In the genomic region with DNA sequence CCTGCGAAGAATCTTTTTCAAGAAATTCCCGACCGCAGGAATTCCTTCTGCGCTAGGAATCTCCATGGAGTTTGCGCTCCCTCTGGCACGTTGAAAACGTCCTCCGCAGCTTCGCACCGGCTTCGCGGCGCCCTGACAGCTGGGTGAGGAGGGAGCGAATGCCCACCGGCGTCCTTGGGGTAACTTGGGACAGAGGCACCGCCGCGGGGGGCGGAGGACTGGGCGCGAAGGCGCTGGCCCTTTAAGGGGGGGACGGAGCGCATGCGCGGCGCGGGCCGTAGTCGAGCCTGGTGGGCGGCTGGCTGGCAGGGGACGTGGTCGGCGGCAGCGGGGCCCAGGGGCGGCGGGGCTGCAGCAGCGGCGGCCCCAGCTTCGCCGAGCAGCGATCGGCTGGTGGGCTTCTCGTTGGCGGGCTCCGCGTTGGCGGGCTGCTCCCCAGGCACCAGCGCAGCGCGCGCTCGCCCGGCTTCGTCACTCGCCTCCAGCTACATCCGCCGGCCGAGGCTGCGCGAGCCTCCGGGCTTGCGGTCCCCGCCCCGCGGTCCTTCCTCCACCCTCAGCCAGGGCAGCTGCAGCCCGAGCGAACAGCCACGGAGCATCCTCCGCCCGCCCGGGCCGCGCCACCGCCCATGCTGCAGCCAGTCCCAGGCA, we compare ENCODE assay signal across 8 cellular contexts. TPM values are rescaled to one million over a fixed set of nuclear protein-coding genes. Genes with fewer than 3 reads are reported as not detected.
A peak's percentile ranks its signal among the peaks of the same experiment; 100 is the strongest.
DNase-seq lines count a peak whose midpoint lies in the region; ATAC-seq and TF ChIP-seq lines count a peak whose summit lies in the region.

A gene (plus strand): TSS at position 271 of the 651 bp plus-strand sequence. CDS start 1,354 bp downstream, outside the sequence.

- H3K27ac ChIP-seq in PC-3 (ENCODE audit: low read length) (no peak within 1 kb of the TSS), foreskin keratinocyte (no peak within 1 kb of the TSS), subcutaneous abdominal adipose tissue (ENCODE audit: low read depth, low read length) (no peak within 1 kb of the TSS)

- BruUV-seq in PC-3 (replicated peaks; lab: Mats Ljungman, UMichigan) = no TSS peak

- H3K27me3 Mint-ChIP-seq in natural killer cell treated with Interleukin-12 subunit alpha and Interleukin-12 subunit beta and Interleukin-15 and Interleukin-18, amount 100 ng/mL, for 72 hours = peaks cover 10 to 14% of the 10 kb centered on the region in 2 donors

- intact Hi-C loops in PC-3 (cut with micrococcal nuclease) = loop anchor here (5.0 kb wide), 1 partner anchor 51 kb away; a partner anchor contains a TSS

- CTCF ChIA-PET in BJ (lab: Yijun Ruan, JAX) = interaction anchor here (1.0 to 2.7 kb wide), 4 partner anchors 22 to 84 kb away, joined by 3 to 8 read pairs (median 4); no protein-coding TSS in a partner anchor
- CTCF ChIA-PET in PC-3 (lab: Charles Lee) = no interaction called here

- H3K9me3 ChIP-seq in PC-3 (ENCODE audit: low read length) (no peaks in the 10 kb centered on the region), subcutaneous abdominal adipose tissue (ENCODE audit: control insufficient read depth in 5 of 5, low read length in 5 of 5) (no peaks in the 10 kb centered on the region)

- H3K27me3 ChIP-seq in BJ (ENCODE audit: control insufficient read depth, insufficient read depth, low read length) (no peaks in the 10 kb centered on the region; the same call in 1 of the 2 replicates), PC-3 (ENCODE audit: low read length) (peaks cover 10% of the 10 kb centered on the region; the same call in 1 of the 2 replicates), foreskin keratinocyte (peaks cover 79% of the 10 kb centered on the region), subcutaneous abdominal adipose tissue (ENCODE audit: control insufficient read depth in 5 of 5, insufficient read depth in 4 of 5, low read length in 5 of 5) (no peaks in the 10 kb centered on the region)

- H3K4me3 ChIP-seq in BJ (ENCODE audit: low read depth, low read length) (peak within 1 kb of the TSS; percentile 60), PC-3 (ENCODE audit: low read length) (peak within 1 kb of the TSS; percentile 77), subcutaneous abdominal adipose tissue (ENCODE audit: low read depth in 1 of 5, low read length in 5 of 5) (peak within 1 kb of the TSS; percentile 80 to 87 (median 84))

- H3K79me2 ChIP-seq in PC-3 (ENCODE audit: low read length) = no peaks in the 10 kb centered on the region

- POLR2A ChIA-PET in BJ (lab: Charles Lee) (no interaction called here), PC-3 (lab: Charles Lee; ENCODE audit: unreplicated experiment) (no interaction called here)

- H3K4me1 ChIP-seq in PC-3 (ENCODE audit: insufficient read depth, low read length) (peaks cover 10% of the 10 kb centered on the region; the same call in 1 of the 2 replicates), foreskin keratinocyte (no peaks in the 10 kb centered on the region), subcutaneous abdominal adipose tissue (ENCODE audit: control insufficient read depth in 5 of 5, insufficient read depth in 5 of 5, low read length in 5 of 5) (peaks cover 9 to 43% (median 24%) of the 10 kb centered on the region in 5 donors)

- DNase-seq in BJ (ENCODE audit: low read depth) (no peak), GM19238 (ENCODE audit: insufficient read length, low spot score) (peak; percentile 88), PC-3 (peak; percentile 70), foreskin keratinocyte (peak; percentile 4 to 20)
- peak; percentile 66 for DNase-seq in activated naive CD4-positive, alpha-beta T cell treated with Interleukin-2 at 50 U/mL for 16 hours
- peak; percentile 79 for DNase-seq in natural killer cell treated with Interleukin-12 subunit alpha and Interleukin-12 subunit beta and Interleukin-15 and Interleukin-18, amount 100 ng/mL, for 72 hours (ENCODE audit: low spot score)

- H3K4me1 Mint-ChIP-seq in natural killer cell treated with Interleukin-12 subunit alpha and Interleukin-12 subunit beta and Interleukin-15 and Interleukin-18, amount 100 ng/mL, for 72 hours (ENCODE audit: low read depth in 2 of 2) = peaks cover 5 to 11% of the 10 kb centered on the region in 2 donors

- H3K36me3 ChIP-seq in BJ (ENCODE audit: control insufficient read depth, insufficient read depth, low read length) = no peaks in the 10 kb centered on the region
- H3K36me3 ChIP-seq in PC-3 (ENCODE audit: low read depth, low read length) = no peaks in the 10 kb centered on the region
- H3K36me3 ChIP-seq in subcutaneous abdominal adipose tissue (ENCODE audit: control insufficient read depth in 5 of 5, insufficient read depth in 5 of 5, low read length in 5 of 5) = no peaks in the 10 kb centered on the region

- no peaks in the 10 kb centered on the region for H3K9me2 ChIP-seq in PC-3 (replicated peaks; ENCODE audit: low read length)

- no peaks in the 10 kb centered on the region for H4K20me1 ChIP-seq in PC-3 (ENCODE audit: low read length)

- no peaks in the 10 kb centered on the region for H3F3A ChIP-seq in PC-3 (ENCODE audit: low read length, unreplicated experiment)

- peak within 1 kb of the TSS; percentile 88 for H3K4me3 Mint-ChIP-seq in natural killer cell treated with Interleukin-12 subunit alpha and Interleukin-12 subunit beta and Interleukin-15 and Interleukin-18, amount 100 ng/mL, for 72 hours

- ATAC-seq in HG03439 (IDR thresholded peaks at IDR 0.05; ENCODE audit: unreplicated experiment) (peak; percentile 74), PC-3 (peak; percentile 96), foreskin keratinocyte (peak; percentile 88)
- ATAC-seq in natural killer cell treated with Interleukin-12 subunit alpha and Interleukin-12 subunit beta and Interleukin-15 and Interleukin-18, amount 100 ng/mL, for 72 hours = peak; percentile 94 to 97

- H2AFZ ChIP-seq in PC-3 (ENCODE audit: low read length) = peak within 1 kb of the TSS; percentile 90

- TF ChIP-seq CTCF in BJ (IDR thresholded peaks at IDR 0.05; ENCODE audit: insufficient read depth, low read depth, low read length) (no peak), PC-3 (conservative IDR thresholded peaks at IDR 0.05; ENCODE audit: low read depth, low read length) (no peak), foreskin keratinocyte (conservative IDR thresholded peaks at IDR 0.05) (no peak)

- H3K36me3 Mint-ChIP-seq in natural killer cell treated with Interleukin-12 subunit alpha and Interleukin-12 subunit beta and Interleukin-15 and Interleukin-18, amount 100 ng/mL, for 72 hours = no peaks in the 10 kb centered on the region

- peak within 1 kb of the TSS in 1 of 2 donors; percentile 59 for H3K27ac Mint-ChIP-seq in natural killer cell treated with Interleukin-12 subunit alpha and Interleukin-12 subunit beta and Interleukin-15 and Interleukin-18, amount 100 ng/mL, for 72 hours

- H3K4me2 ChIP-seq in PC-3 (ENCODE audit: low read length) = peak within 1 kb of the TSS; percentile 85

- H3K9ac ChIP-seq in PC-3 (ENCODE audit: low read length) (peak within 1 kb of the TSS; percentile 58; the same call in 1 of the 2 replicates), subcutaneous abdominal adipose tissue (ENCODE audit: low read length in 5 of 5) (peak within 1 kb of the TSS; percentile 7 to 84 (median 61))

- no peaks in the 10 kb centered on the region for H3K9me3 Mint-ChIP-seq in natural killer cell treated with Interleukin-12 subunit alpha and Interleukin-12 subunit beta and Interleukin-15 and Interleukin-18, amount 100 ng/mL, for 72 hours

RNA-seq across cellular contexts. Expression of the gene that starts here (rescaled TPM):
- polyA plus RNA-seq in BJ (2011; rRNA removed) = 3.3 and 4.0 TPM in 2 replicates
- 3.7 and 4.7 TPM in 2 replicates for polyA minus RNA-seq in BJ (2011; rRNA and poly(A)+ RNA removed)
- total RNA-seq in PC-3 (2014; rRNA removed) = 1.3 and 1.8 TPM in 2 replicates
- 0.18 and 0.20 TPM in 2 replicates for total RNA-seq in foreskin keratinocyte
- polyA plus RNA-seq in foreskin keratinocyte = 0.18 and 0.39 TPM in 2 replicates
- 1 to 10 TPM; 1.2 to 1.9 TPM for total RNA-seq in natural killer cell treated with Interleukin-12 subunit alpha and Interleukin-12 subunit beta and Interleukin-15 and Interleukin-18, amount 100 ng/mL, for 72 hours

Comparison
In these comparisons a context has a peak if more than half of its experiments do, and no peak if none do; other contexts are left out.
1. Peak in DNase-seq and ATAC-seq in foreskin keratinocyte; RNA of the gene not detected or under 1 TPM.